ENCODE assay signal across 10 cellular contexts in genomic region chr6:37050854-37051137, GRCh38. TPM values are rescaled to one million over a fixed set of nuclear protein-coding genes. Genes with fewer than 3 reads are reported as not detected.
DNase-seq lines count a peak whose midpoint lies in the region; ATAC-seq and TF ChIP-seq lines count a peak whose summit lies in the region.
"Had no signal": no experiment of that assay in that cellular context is flagged by ENCODE, and none has a peak within 500 bp of the region (broad histone marks: within the 10 kb centered on the region; RNA-seq: fewer than 3 reads in every experiment).

No MANE protein-coding gene starts in this region.

- H3K4me1 ChIP-seq in lower lobe of right lung, result peaks cover 42% of the 10 kb centered on the region

- no peak for DNase-seq in stimulated activated naive CD8-positive, alpha-beta T cell treated with anti-CD3 and anti-CD28 coated beads, Interleukin-15, Interleukin-2, amounts not matched to agents 100 U/mL and 50 U/mL, for 24 hours
- DNase-seq in lower lobe of right lung (no peak), NCI-H2107 treated with DMSO at 0.1 percent for 48 hours (lab: John Stamatoyannopoulos, UW; ENCODE audit: unreplicated experiment) (no peak), HCEC 1CT (no peak), osteocyte (ENCODE audit: extremely low spot score, unreplicated experiment) (no peak)

- peaks cover 64% of the 10 kb centered on the region for H3K4me1 Mint-ChIP-seq in stimulated activated naive CD8-positive, alpha-beta T cell treated with anti-CD3 and anti-CD28 coated beads, Interleukin-15, Interleukin-2, amounts not matched to agents 100 ng/mL and 50 ng/mL, for 24 hours (ENCODE audit: low read depth)
- peaks cover 30% of the 10 kb centered on the region for H3K4me1 Mint-ChIP-seq in activated T-helper 17 cell treated with anti-CD3 and anti-CD28 coated beads, Interleukin-2, amount 50 U/mL, for 72 hours
- H3K4me1 Mint-ChIP-seq in osteocyte (ENCODE audit: unreplicated experiment), result peaks cover 18% of the 10 kb centered on the region

- no peaks in the 10 kb centered on the region for H3K9me3 ChIP-seq in lower lobe of right lung

- H3K9me3 Mint-ChIP-seq in stimulated activated naive CD8-positive, alpha-beta T cell treated with anti-CD3 and anti-CD28 coated beads, Interleukin-15, Interleukin-2, amounts not matched to agents 100 ng/mL and 50 ng/mL, for 24 hours, result no peaks in the 10 kb centered on the region
- H3K9me3 Mint-ChIP-seq in activated T-helper 17 cell treated with anti-CD3 and anti-CD28 coated beads, Interleukin-2, amount 50 U/mL, for 72 hours, result peaks cover 4% of the 10 kb centered on the region
- no peaks in the 10 kb centered on the region for H3K9me3 Mint-ChIP-seq in osteocyte (ENCODE audit: unreplicated experiment)

- H3K36me3 ChIP-seq in lower lobe of right lung, result no peaks in the 10 kb centered on the region

- ATAC-seq in stimulated activated naive CD8-positive, alpha-beta T cell treated with anti-CD3 and anti-CD28 coated beads, Interleukin-15, Interleukin-2, amounts not matched to agents 100 U/mL and 50 U/mL, for 24 hours, result no peak
- no peak for ATAC-seq in activated T-helper 17 cell treated with anti-CD3 and anti-CD28 coated beads, Interleukin-2, amount 50 U/mL, for 72 hours (replicated peaks)
- ATAC-seq in lower lobe of right lung, result no peak
- ATAC-seq in GM21515 (IDR thresholded peaks at IDR 0.05; ENCODE audit: unreplicated experiment), result no peak

- peak overlapping the region; percentile 76 for H3K27ac ChIP-seq in lower lobe of right lung
- H3K27ac ChIP-seq: C4-2B had no signal

- no peak overlapping the region for H3K4me3 ChIP-seq in lower lobe of right lung

- H3K4me3 Mint-ChIP-seq in stimulated activated naive CD8-positive, alpha-beta T cell treated with anti-CD3 and anti-CD28 coated beads, Interleukin-15, Interleukin-2, amounts not matched to agents 100 ng/mL and 50 ng/mL, for 24 hours, result peak overlapping the region; percentile 85
- H3K4me3 Mint-ChIP-seq in activated T-helper 17 cell treated with anti-CD3 and anti-CD28 coated beads, Interleukin-2, amount 50 U/mL, for 72 hours, result peak overlapping the region; percentile 85
- H3K4me3 Mint-ChIP-seq in osteocyte (ENCODE audit: unreplicated experiment), result no peak overlapping the region

- peak overlapping the region; percentile 97 for H3K27ac Mint-ChIP-seq in stimulated activated naive CD8-positive, alpha-beta T cell treated with anti-CD3 and anti-CD28 coated beads, Interleukin-15, Interleukin-2, amounts not matched to agents 100 ng/mL and 50 ng/mL, for 24 hours
- peak overlapping the region; percentile 95 for H3K27ac Mint-ChIP-seq in activated T-helper 17 cell treated with anti-CD3 and anti-CD28 coated beads, Interleukin-2, amount 50 U/mL, for 72 hours
- H3K27ac Mint-ChIP-seq in osteocyte (ENCODE audit: unreplicated experiment), result no peak overlapping the region

- no peaks in the 10 kb centered on the region for H3K27me3 Mint-ChIP-seq in stimulated activated naive CD8-positive, alpha-beta T cell treated with anti-CD3 and anti-CD28 coated beads, Interleukin-15, Interleukin-2, amounts not matched to agents 100 ng/mL and 50 ng/mL, for 24 hours
- H3K27me3 Mint-ChIP-seq in activated T-helper 17 cell treated with anti-CD3 and anti-CD28 coated beads, Interleukin-2, amount 50 U/mL, for 72 hours, result no peaks in the 10 kb centered on the region
- no peaks in the 10 kb centered on the region for H3K27me3 Mint-ChIP-seq in osteocyte (ENCODE audit: unreplicated experiment)

- no peaks in the 10 kb centered on the region for H3K36me3 Mint-ChIP-seq in stimulated activated naive CD8-positive, alpha-beta T cell treated with anti-CD3 and anti-CD28 coated beads, Interleukin-15, Interleukin-2, amounts not matched to agents 100 ng/mL and 50 ng/mL, for 24 hours (ENCODE audit: low read depth)
- peaks cover 37% of the 10 kb centered on the region for H3K36me3 Mint-ChIP-seq in activated T-helper 17 cell treated with anti-CD3 and anti-CD28 coated beads, Interleukin-2, amount 50 U/mL, for 72 hours (ENCODE audit: low read depth)
- no peaks in the 10 kb centered on the region for H3K36me3 Mint-ChIP-seq in osteocyte (ENCODE audit: unreplicated experiment)

- H3K27me3 ChIP-seq in lower lobe of right lung (ENCODE audit: low read depth), result no peaks in the 10 kb centered on the region

- TF ChIP-seq CTCF in lower lobe of right lung (IDR thresholded peaks at IDR 0.05), result no peak
- TF ChIP-seq CTCF in osteocyte (IDR thresholded peaks at IDR 0.05), result no peak

- intact Hi-C loops in lower lobe of right lung (cut with DNase I), result loop anchor here (10.0 kb wide), 1 partner anchor 124 kb away; the partner anchor contains the start of gene PIM1

RNA-seq across cellular contexts. Expression of gene FGD2, which starts 45.3 kb away (rescaled TPM):
- total RNA-seq in activated T-helper 17 cell treated with anti-CD3 and anti-CD28 coated beads, Interleukin-2, amount 50 U/mL, for 72 hours, result 1 to 10 TPM; 5.3 to 8.3 TPM
- total RNA-seq in lower lobe of right lung (103 TPM), osteocyte (not detected in 2 replicates)
- total RNA-seq: MCF 10A had no signal

Comparison
In these comparisons a context has a peak if more than half of its experiments do, and no peak if none do; other contexts are left out.
1. RNA of gene FGD2, which starts 45.3 kb away (total RNA-seq): 103 TPM in lower lobe of right lung (single experiment); 5.3 to 8.3 TPM in activated T-helper 17 cell treated with anti-CD3 and anti-CD28 coated beads, Interleukin-2, amount 50 U/mL, for 72 hours and not detected in osteocyte; every median in the first group is over 10 times any median in the second.